ENCODE assay signal across 23 cellular contexts in the genomic region with DNA sequence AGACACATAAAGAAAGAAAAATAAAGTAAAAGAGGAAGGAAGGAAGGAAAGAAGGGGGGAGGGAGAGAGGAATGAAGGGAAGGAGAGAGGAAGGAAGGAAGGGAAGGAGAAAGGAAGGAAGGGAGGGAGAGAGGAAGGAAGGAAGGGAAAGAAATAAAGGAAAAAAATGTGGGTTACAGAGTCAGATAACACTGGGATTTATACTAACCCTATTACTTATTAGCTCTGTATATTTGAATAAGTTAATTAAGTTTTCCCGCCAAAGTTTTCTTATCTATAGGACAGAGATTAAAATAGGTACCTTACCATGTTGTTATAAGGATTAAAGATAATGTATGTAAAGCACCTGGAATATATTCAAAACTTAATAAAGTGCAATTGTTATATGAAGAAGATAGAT.
"Had no signal": no experiment of that assay in that cellular context is flagged by ENCODE, and none has a peak within 500 bp of the region (broad histone marks: within the 10 kb centered on the region; RNA-seq: fewer than 3 reads in every experiment).

No MANE protein-coding gene starts in this region.

- H3K27ac ChIP-seq: HL-60, KMS-11, SJSA1, SK-N-MC had no signal

- H3K36me3 ChIP-seq: SJSA1 had no signal

- H3K4me1 ChIP-seq: SJSA1 had no signal

- H3K4me2 ChIP-seq: KMS-11 had no signal

- H3K27me3 ChIP-seq: SJSA1 had no signal

- H3K9me3 ChIP-seq: SJSA1 had no signal

- FAIRE-seq: HTR-8/SVneo, RCC 7860 had no signal

- H3K9ac ChIP-seq: KMS-11 had no signal

- H3K4me3 ChIP-seq: SJSA1, SK-N-MC had no signal

- DNase-seq: Kasumi-1, MM.1S, NCI-H1048, NCI-H1105, NCI-H1417, NCI-H1436 treated with DMSO at 0.1 percent for 48 hours, NCI-H1694 treated with DMSO at 0.1 percent for 48 hours, NCI-H1930, NCI-H2081, NCI-H2107, NCI-H2227 treated with DMSO at 0.1 percent for 48 hours, NCI-H510A, NCI-H524 treated with DMSO at 0.1 percent for 48 hours, NCI-H774, Right ventricle myocardium superior, RPMI8226, SIG-M5 had no signal
